ENCODE assay signal across 12 cellular contexts in genomic region chr10:78952686-78953085, GRCh38.
DNase-seq lines count a peak whose midpoint lies in the region; ATAC-seq and TF ChIP-seq lines count a peak whose summit lies in the region.
"Had no signal": no experiment of that assay in that cellular context is flagged by ENCODE, and none has a peak within 500 bp of the region (broad histone marks: within the 10 kb centered on the region; RNA-seq: fewer than 3 reads in every experiment).

No MANE protein-coding gene starts in this region.

- peak overlapping the region; percentile 38 for H3K27ac ChIP-seq in SJCRH30

- H3K27me3 Mint-ChIP-seq in osteocyte (ENCODE audit: unreplicated experiment) = no peaks in the 10 kb centered on the region

- no peaks in the 10 kb centered on the region for H3K9me3 ChIP-seq in SJCRH30 (replicated peaks)

- peaks cover 59% of the 10 kb centered on the region for H3K4me1 ChIP-seq in SJCRH30

- no peak overlapping the region for H3K4me3 ChIP-seq in SJCRH30

- no peaks in the 10 kb centered on the region for H3K36me3 ChIP-seq in SJCRH30

- no peaks in the 10 kb centered on the region for H3K9me3 Mint-ChIP-seq in osteocyte (ENCODE audit: unreplicated experiment)
- H3K9me3 Mint-ChIP-seq: activated T-helper 1 cell treated with anti-CD3 and anti-CD28 coated beads, Interleukin-12 subunit alpha, Interleukin-12 subunit beta, Interleukin-2, Interleukin-4 antibody, amounts not matched to agents 30 ng/mL and 10 ng/mL and 1 ng/mL, durations not matched to agents 14 hours and 24 hours and 36 hours; memory B cell had no signal

- DNase-seq in SJCRH30 (peak; percentile 58 to 74), glomerular visceral epithelial cell (ENCODE audit: extremely low spot score) (peak; percentile 14), stromal cell of bone marrow (ENCODE audit: low read depth) (peak; percentile 97), mesenteric fat pad (ENCODE audit: low spot score) (no peak), left lobe of liver (ENCODE audit: low spot score) (no peak), NOMO-1 treated with DMSO at 0.1 percent for 48 hours (lab: John Stamatoyannopoulos, UW; ENCODE audit: unreplicated experiment) (no peak), osteocyte (ENCODE audit: extremely low spot score, unreplicated experiment) (no peak)
- DNase-seq: NCI-H2081 had no signal

- no peak overlapping the region for H3K27ac Mint-ChIP-seq in osteocyte (ENCODE audit: unreplicated experiment)
- H3K27ac Mint-ChIP-seq: activated T-helper 1 cell treated with anti-CD3 and anti-CD28 coated beads, Interleukin-12 subunit alpha, Interleukin-12 subunit beta, Interleukin-2, Interleukin-4 antibody, amounts not matched to agents 30 ng/mL and 10 ng/mL and 1 ng/mL, durations not matched to agents 14 hours and 24 hours and 36 hours; memory B cell had no signal

- no peaks in the 10 kb centered on the region for H3K27me3 ChIP-seq in SJCRH30

- TF ChIP-seq CTCF in osteocyte (IDR thresholded peaks at IDR 0.05) = no peak

- no peak overlapping the region for H3K4me3 Mint-ChIP-seq in osteocyte (ENCODE audit: unreplicated experiment)
- H3K4me3 Mint-ChIP-seq: activated T-helper 1 cell treated with anti-CD3 and anti-CD28 coated beads, Interleukin-12 subunit alpha, Interleukin-12 subunit beta, Interleukin-2, Interleukin-4 antibody, amounts not matched to agents 30 ng/mL and 10 ng/mL and 1 ng/mL, durations not matched to agents 14 hours and 24 hours and 36 hours; memory B cell had no signal

- H3K4me1 Mint-ChIP-seq in osteocyte (ENCODE audit: unreplicated experiment) = peaks cover 18% of the 10 kb centered on the region

- no peaks in the 10 kb centered on the region for H3K36me3 Mint-ChIP-seq in osteocyte (ENCODE audit: unreplicated experiment)
- H3K36me3 Mint-ChIP-seq: memory B cell had no signal

- peak; percentile 13 for ATAC-seq in GM19395 (IDR thresholded peaks at IDR 0.05; ENCODE audit: unreplicated experiment)
- ATAC-seq in left lobe of liver = no peak
- ATAC-seq: Panc1 had no signal

Comparison
In these comparisons a context has a peak if more than half of its experiments do, and no peak if none do; other contexts are left out.
1. DNase-seq: peak in SJCRH30 (2 of 2), glomerular visceral epithelial cell (single experiment) and stromal cell of bone marrow (single experiment); none in mesenteric fat pad (single experiment), left lobe of liver (single experiment), NOMO-1 treated with DMSO at 0.1 percent for 48 hours (single experiment) and osteocyte (single experiment).